Comparison of ENCODE assay signal across 3 cellular contexts in the genomic region with DNA sequence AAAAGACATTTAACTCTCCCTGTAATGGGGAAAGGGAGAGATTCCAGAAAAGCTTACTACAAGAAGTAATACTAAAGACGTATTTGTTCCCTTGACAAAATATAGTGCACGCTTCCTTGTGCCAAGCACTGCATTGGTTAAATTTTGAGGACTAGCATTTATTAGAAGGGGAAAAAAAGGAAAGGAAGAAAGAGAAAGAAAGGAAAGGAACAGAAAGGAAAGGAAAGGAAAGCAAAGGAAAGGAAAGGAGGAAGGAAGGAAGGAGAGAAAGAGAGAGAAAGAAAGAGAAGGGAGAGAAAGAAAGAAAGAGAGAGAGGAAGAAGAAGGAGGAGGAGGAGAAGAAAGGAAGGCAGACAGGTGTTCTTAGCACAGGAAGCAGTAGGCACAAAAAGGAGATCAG.
"Had no signal": no experiment of that assay in that cellular context is flagged by ENCODE, and none has a peak within 500 bp of the region (broad histone marks: within the 10 kb centered on the region; RNA-seq: fewer than 3 reads in every experiment).

No MANE protein-coding gene starts in this region.

- ATAC-seq: GM12878 had no signal

- H3K4me3 ChIP-seq: GM12878 had no signal

- DNase-seq: GDM1, GF-D8 had no signal
